11 cellular contexts compared by ENCODE assay signal in genomic region chr16:12321363-12321762, GRCh38.
DNase-seq lines count a peak whose midpoint lies in the region; ATAC-seq, FAIRE-seq and TF ChIP-seq lines count a peak whose summit lies in the region.
"Had no signal": no experiment of that assay in that cellular context is flagged by ENCODE, and none has a peak within 500 bp of the region (broad histone marks: within the 10 kb centered on the region; RNA-seq: fewer than 3 reads in every experiment).

No MANE protein-coding gene starts in this region.

- H3K27ac ChIP-seq in IMR-90 (ENCODE audit: insufficient read depth, low read length) (no peak overlapping the region), mesenchymal stem cell (ENCODE audit: low read length, poor library complexity, severe bottlenecking) (no peak overlapping the region)

- no peak overlapping the region for H2AK9ac ChIP-seq in IMR-90 (replicated peaks; ENCODE audit: low read depth, low read length, poor library complexity)

- no peak for TF ChIP-seq RAD21 in IMR-90 (IDR thresholded peaks at IDR 0.05; ENCODE audit: low read length)

- H2AK5ac ChIP-seq in IMR-90 (ENCODE audit: low read depth, low read length) (peak overlapping the region; percentile 90; the same call in 1 of the 2 replicates), mesenchymal stem cell (ENCODE audit: low read length, severe bottlenecking) (peak overlapping the region; percentile 29)

- H3K56ac ChIP-seq in IMR-90 (ENCODE audit: extremely low read depth, insufficient read depth, low read length): no peak overlapping the region

- H4K91ac ChIP-seq in IMR-90 (ENCODE audit: insufficient read depth, low read depth, low read length) (no peak overlapping the region), mesenchymal stem cell (ENCODE audit: low read length) (no peak overlapping the region)

- DNase-seq in NCI-H1105 treated with DMSO at 0.1 percent for 48 hours (lab: John Stamatoyannopoulos, UW) (peak; percentile 8), NCI-H1105 (lab: John Stamatoyannopoulos, UW) (no peak), IMR-90 (no peak), SHP77 (lab: John Stamatoyannopoulos, UW) (peak; percentile 64 to 80), mesenchymal stem cell (no peak), T1000 (lab: John Stamatoyannopoulos, UW) (no peak), GM19239 (ENCODE audit: insufficient read length, low spot score) (no peak)
- DNase-seq: H7 had no signal

- H3K27me3 ChIP-seq in IMR-90 (ENCODE audit: control insufficient read depth, insufficient read depth, low read length) (no peaks in the 10 kb centered on the region), mesenchymal stem cell (ENCODE audit: control insufficient read depth in 1 of 2, insufficient read depth in 1 of 2, low read length in 2 of 2) (no peaks in the 10 kb centered on the region)

- no peak overlapping the region for H3K4me2 ChIP-seq in IMR-90 (ENCODE audit: low read depth, low read length)
- H3K4me2 ChIP-seq in mesenchymal stem cell (ENCODE audit: low read length, poor library complexity, severe bottlenecking): no peak overlapping the region

- H3K9me1 ChIP-seq in IMR-90 (ENCODE audit: insufficient read depth, low read length): peaks cover 20% of the 10 kb centered on the region

- BruUV-seq in IMR-90 (replicated peaks; lab: Mats Ljungman, UMichigan): no TSS peak

- no peak overlapping the region; the same call in 2 of the 3 replicates for H2BK15ac ChIP-seq in IMR-90 (ENCODE audit: low read depth, low read length)
- H2BK15ac ChIP-seq in mesenchymal stem cell (ENCODE audit: low read depth, poor library complexity, severe bottlenecking): no peak overlapping the region

- H2BK20ac ChIP-seq in IMR-90 (ENCODE audit: low read depth, low read length): peak overlapping the region; percentile 77; the same call in 1 of the 2 replicates

- H3K4me1 ChIP-seq in IMR-90 (ENCODE audit: control insufficient read depth, insufficient read depth, low read length) (peaks cover 4% of the 10 kb centered on the region), mesenchymal stem cell (ENCODE audit: control insufficient read depth, insufficient read depth, low read depth, low read length) (peaks cover 30% of the 10 kb centered on the region)

- H3K14ac ChIP-seq in IMR-90 (replicated peaks; ENCODE audit: low read depth, low read length) (no peak overlapping the region), mesenchymal stem cell (ENCODE audit: low read length in 2 of 2) (no peak overlapping the region)

- intact Hi-C loops in IMR-90 (cut with micrococcal nuclease): no loop called here

- H2BK5ac ChIP-seq in IMR-90 (ENCODE audit: low read depth, low read length, poor library complexity, severe bottlenecking): no peak overlapping the region
- peak overlapping the region; percentile 24 for H2BK5ac ChIP-seq in mesenchymal stem cell (ENCODE audit: low read depth, low read length, poor library complexity, severe bottlenecking)

- WGBS in IMR-90 (ENCODE audit: extremely low coverage in 2 of 2, insufficient read length in 1 of 2), 2 experiments: 92% methylated on average over 2 of the region's 7 CpGs; no CpG with 5 or more reads in 1 of the 2 experiments
- WGBS in mesenchymal stem cell: 85% methylated on average over 3 of the region's 7 CpGs

- H2AFZ ChIP-seq in IMR-90 (replicated peaks; ENCODE audit: low read length, poor library complexity) (no peak overlapping the region), mesenchymal stem cell (ENCODE audit: low read depth, low read length) (no peak overlapping the region)

- ATAC-seq in IMR-90 (ENCODE audit: low read depth) (no peak), GM19351 (IDR thresholded peaks at IDR 0.05; ENCODE audit: unreplicated experiment) (no peak)

- H2BK120ac ChIP-seq in IMR-90 (ENCODE audit: low read depth, low read length) (peak overlapping the region; percentile 29; the same call in 1 of the 2 replicates), mesenchymal stem cell (ENCODE audit: low read depth, low read length) (no peak overlapping the region)

- no peak for FAIRE-seq in GM19239 (lab: Jason Lieb, UNC)
- FAIRE-seq: A204.1, RCC 7860 had no signal

- peak overlapping the region; percentile 80; the same call in 1 of the 2 replicates for H3K4ac ChIP-seq in IMR-90 (ENCODE audit: low read depth, low read length)
- H3K4ac ChIP-seq in mesenchymal stem cell (ENCODE audit: low read depth in 1 of 2, low read length in 2 of 2): no peak overlapping the region

- H3K18ac ChIP-seq in IMR-90 (ENCODE audit: low read depth, low read length) (no peak overlapping the region), mesenchymal stem cell (ENCODE audit: low read depth in 1 of 2, low read length in 2 of 2) (no peak overlapping the region)

- H3K79me1 ChIP-seq in IMR-90 (ENCODE audit: low read depth in 1 of 2, low read length in 2 of 2): 0 out of 4 replicates have a peak, but pooled peaks cover 0 to 3% of the 10 kb centered on the region in 2 experiments
- peaks cover 10% of the 10 kb centered on the region for H3K79me1 ChIP-seq in mesenchymal stem cell (replicated peaks; ENCODE audit: low read length, poor library complexity, severe bottlenecking)

- no peaks in the 10 kb centered on the region for H3K9me3 ChIP-seq in IMR-90 (ENCODE audit: control insufficient read depth, insufficient read depth, low read length)
- H3K9me3 ChIP-seq in mesenchymal stem cell (ENCODE audit: control insufficient read depth, low read length): no peaks in the 10 kb centered on the region

- TF ChIP-seq CTCF in IMR-90 (conservative IDR thresholded peaks at IDR 0.05; ENCODE audit: low read depth, low read length): no peak

- H3K4me3 ChIP-seq in IMR-90 (ENCODE audit: insufficient read depth, low read depth, low read length): no peak overlapping the region
- H3K4me3 ChIP-seq in mesenchymal stem cell (ENCODE audit: insufficient read depth in 1 of 2, low read depth in 1 of 2, low read length in 2 of 2): no peak overlapping the region

- H2BK12ac ChIP-seq in mesenchymal stem cell (ENCODE audit: low read length in 2 of 2): no peak overlapping the region

- H3K23ac ChIP-seq in IMR-90 (ENCODE audit: low read depth, low read length): no peak overlapping the region
- H3K23ac ChIP-seq in mesenchymal stem cell (ENCODE audit: low read length in 2 of 2): no peak overlapping the region

- CTCF ChIA-PET in IMR-90 (lab: Yijun Ruan, JAX): interaction anchor here (1.7 kb wide), 1 partner anchor 9 kb away, joined by 6 read pairs; no protein-coding TSS in a partner anchor

- in situ Hi-C loops in IMR-90 (cut with MboI; ENCODE audit: low sequenced_read_pairs): no loop called here

- dilution Hi-C loops in IMR-90 (cut with HindIII; ENCODE audit: low sequenced_read_pairs, unreplicated experiment): no loop called here

- H3K9ac ChIP-seq in IMR-90 (ENCODE audit: low read depth, low read length) (no peak overlapping the region), mesenchymal stem cell (ENCODE audit: low read length) (no peak overlapping the region)

- H4K5ac ChIP-seq in IMR-90 (ENCODE audit: low read depth, low read length): no peak overlapping the region

- POLR2A ChIA-PET in IMR-90 (lab: Charles Lee; ENCODE audit: unreplicated experiment): no interaction called here

- no peak overlapping the region for H4K8ac ChIP-seq in IMR-90 (ENCODE audit: low read depth in 2 of 2, low read length in 2 of 2)
- H4K8ac ChIP-seq in mesenchymal stem cell (ENCODE audit: low read length): no peak overlapping the region

- no peak for TF ChIP-seq POLR2A in IMR-90 (IDR thresholded peaks at IDR 0.05; ENCODE audit: low read depth, low read length)

- no peaks in the 10 kb centered on the region for H3K36me3 ChIP-seq in IMR-90 (ENCODE audit: control insufficient read depth, insufficient read depth, low read length)
- no peaks in the 10 kb centered on the region for H3K36me3 ChIP-seq in mesenchymal stem cell (ENCODE audit: control insufficient read depth in 1 of 2, insufficient read depth in 2 of 2, low read depth in 1 of 2, low read length in 2 of 2)

- H4K20me1 ChIP-seq in IMR-90 (ENCODE audit: insufficient read depth, low read length): no peaks in the 10 kb centered on the region; the same call in 1 of the 2 replicates

TF ChIP-seq in IMR-90, 13 proteins besides CTCF, POLR2A, EP300 and RAD21:
- TF ChIP-seq RFX5 (IDR thresholded peaks at IDR 0.05; ENCODE audit: low read depth, low read length) (no peak), FOS (IDR thresholded peaks at IDR 0.05; ENCODE audit: low read depth, low read length) (no peak), NFE2L2 (IDR thresholded peaks at IDR 0.05; ENCODE audit: low read depth, low read length) (no peak), RCOR1 (IDR thresholded peaks at IDR 0.05; ENCODE audit: insufficient replicate concordance, low read length) (no peak), MAFK (IDR thresholded peaks at IDR 0.05; ENCODE audit: low read depth, low read length) (no peak), MXI1 (IDR thresholded peaks at IDR 0.05; ENCODE audit: borderline replicate concordance, low read depth, low read length) (no peak), USF2 (IDR thresholded peaks at IDR 0.05; ENCODE audit: low read depth, low read length) (no peak), BHLHE40 (IDR thresholded peaks at IDR 0.05; ENCODE audit: low read depth, low read length) (no peak), SMC3 (IDR thresholded peaks at IDR 0.05; ENCODE audit: low read depth, low read length) (no peak), ELK1 (IDR thresholded peaks at IDR 0.05; ENCODE audit: borderline replicate concordance, low read depth, low read length) (no peak), CHD1 (IDR thresholded peaks at IDR 0.05; ENCODE audit: low read depth, low read length) (no peak), MAZ (IDR thresholded peaks at IDR 0.05; ENCODE audit: borderline replicate concordance, low read depth, low read length) (no peak), CEBPB (IDR thresholded peaks at IDR 0.05; ENCODE audit: low read depth, low read length) (no peak)

Comparison
In these comparisons a context has a peak if more than half of its experiments do, and no peak if none do; other contexts are left out.
1. DNase-seq: peak in NCI-H1105 treated with DMSO at 0.1 percent for 48 hours (single experiment) and SHP77 (2 of 2); none in NCI-H1105 (single experiment), IMR-90 (single experiment), mesenchymal stem cell (single experiment), T1000 (single experiment) and GM19239 (single experiment).